Comparison of ENCODE assay signal across 9 cellular contexts in the genomic region with DNA sequence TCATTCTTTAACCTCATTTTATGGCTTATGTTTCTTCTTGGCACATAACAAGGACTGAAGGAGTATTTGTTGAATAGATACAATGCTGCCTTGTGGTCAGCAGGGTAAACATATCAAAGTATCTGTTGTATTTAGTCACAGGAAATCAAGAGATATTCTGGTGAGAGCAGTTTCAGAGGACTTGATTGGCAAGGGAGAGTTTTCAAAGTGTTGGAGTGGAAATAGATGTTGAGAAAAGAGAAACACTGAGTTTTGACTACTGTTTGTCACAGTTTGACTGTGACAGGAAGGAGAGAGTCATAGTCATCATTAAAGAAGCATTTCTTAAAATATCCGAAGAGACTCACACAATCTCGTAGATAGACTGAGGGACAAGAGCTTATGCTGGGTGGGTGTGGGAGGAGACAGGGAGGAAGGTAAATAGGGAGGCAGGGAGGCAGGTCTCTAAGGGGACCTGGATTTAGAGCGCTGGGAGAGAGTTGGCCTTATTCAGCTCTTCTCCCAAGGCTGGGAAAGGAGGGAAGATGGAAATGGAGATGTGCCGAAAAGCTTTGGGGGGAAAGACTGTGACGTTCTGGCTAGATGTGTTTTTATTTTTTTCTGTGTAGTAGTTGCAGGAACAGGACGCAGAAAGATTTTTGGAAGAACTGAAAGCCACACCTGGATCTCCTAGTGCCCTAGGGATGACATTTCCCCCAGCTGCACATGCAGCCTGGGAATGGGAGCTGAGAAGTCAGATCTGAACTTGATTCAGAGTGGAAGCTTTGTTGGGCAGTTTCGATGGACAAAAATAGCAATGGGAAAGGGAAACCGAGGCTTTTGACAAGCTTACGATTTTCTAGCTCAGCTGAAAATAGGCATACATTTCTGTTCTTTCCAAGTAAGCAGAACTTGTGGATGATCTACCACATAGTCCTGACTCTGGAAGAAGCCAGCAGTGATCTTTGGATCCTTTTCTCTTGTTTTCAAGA.
DNase-seq lines count a peak whose midpoint lies in the region; ATAC-seq, FAIRE-seq and TF ChIP-seq lines count a peak whose summit lies in the region.
"Had no signal": no experiment of that assay in that cellular context is flagged by ENCODE, and none has a peak within 500 bp of the region (broad histone marks: within the 10 kb centered on the region; RNA-seq: fewer than 3 reads in every experiment).

No MANE protein-coding gene starts in this region.

- POLR2A ChIA-PET in GM12878 (lab: Charles Lee) = interaction anchor here (0.6 to 1.5 kb wide), 6 partner anchors 18 to 712 kb away, joined by 3 to 6 read pairs (median 5); no protein-coding TSS in a partner anchor

- BruUV-seq in GM12878 (replicated peaks; lab: Mats Ljungman, UMichigan) = no TSS peak

- peak overlapping the region; percentile 36; the same call in 1 of the 2 replicates for H3K9ac ChIP-seq in GM12878 (ENCODE audit: control insufficient read depth, insufficient read depth, low read length)

- TF ChIP-seq CTCF in GM12875 (IDR thresholded peaks at IDR 0.05; ENCODE audit: borderline replicate concordance, insufficient read depth, low read depth, low read length) = no peak
- TF ChIP-seq CTCF in GM12878 (IDR thresholded peaks at IDR 0.05 in 2 of 3, conservative IDR thresholded peaks at IDR 0.05 in 1 of 3; ENCODE audit: control insufficient read depth in 2 of 3, extremely low read depth in 1 of 3, insufficient read depth in 1 of 3, low read depth in 3 of 3, low read length in 3 of 3) = no peak

- no peaks in the 10 kb centered on the region for H3K36me3 ChIP-seq in GM12878 (ENCODE audit: control insufficient read depth in 2 of 2, insufficient read depth in 2 of 2, low read length in 1 of 2)
- H3K36me3 ChIP-seq: tibial artery had no signal

- no peak for TF ChIP-seq RAD21 in GM12878 (IDR thresholded peaks at IDR 0.05; ENCODE audit: insufficient read depth, low read depth, low read length)

- CTCF ChIA-PET in GM12878 (lab: Yijun Ruan, JAX) = interaction anchor here (0.8 to 2.7 kb wide), 18 partner anchors 8 to 420 kb away, joined by 3 to 25 read pairs (median 4); no protein-coding TSS in a partner anchor

- peak overlapping the region; percentile 3 for H3K4me3 ChIP-seq in GM12875 (ENCODE audit: low read depth, low read length)
- peak overlapping the region; percentile 45; the same call in 1 of the 2 replicates for H3K4me3 ChIP-seq in GM12878
- H3K4me3 ChIP-seq: tibial artery had no signal

- FAIRE-seq in GM12878 (lab: Jason Lieb, UNC) = peak; percentile 62

- peaks cover 25% of the 10 kb centered on the region for H3K4me1 ChIP-seq in GM12878 (ENCODE audit: control insufficient read depth, insufficient read depth, low read length)
- H3K4me1 ChIP-seq: tibial artery had no signal

- H3K4me2 ChIP-seq in GM12878 (ENCODE audit: control insufficient read depth, insufficient read depth) = peak overlapping the region; percentile 82

- 1% methylated on average over 9 of the region's 9 CpGs for WGBS in GM12878 (ENCODE audit: insufficient coverage, insufficient replicate concordance, low lambda C conversion rate, missing lambda C conversion rate)

- H3K27me3 ChIP-seq in GM12878 (replicated peaks in 1 of 2; ENCODE audit: control insufficient read depth in 2 of 2, insufficient read depth in 2 of 2, low read length in 1 of 2) = no peaks in the 10 kb centered on the region
- H3K27me3 ChIP-seq: tibial artery had no signal

- peak; percentile 79 for DNase-seq in GM12878 (ENCODE audit: low read depth, low spot score)
- DNase-seq in SHP77 (lab: John Stamatoyannopoulos, UW) = no peak
- DNase-seq in NCI-H1694 (lab: John Stamatoyannopoulos, UW) = no peak
- no peak for DNase-seq in left colon
- DNase-seq in NCI-H146 treated with DMSO at 0.1 percent for 48 hours (lab: John Stamatoyannopoulos, UW; ENCODE audit: unreplicated experiment) = no peak
- DNase-seq: tibial artery had no signal

- H3K27ac ChIP-seq in GM12878 (ENCODE audit: control insufficient read depth, insufficient read depth) = peak overlapping the region; percentile 76
- H3K27ac ChIP-seq: tibial artery had no signal

- RAD21 ChIA-PET in GM12878 (lab: Charles Lee; ENCODE audit: unreplicated experiment) = interaction anchor here (0.8 to 2.2 kb wide), 23 partner anchors 9 to 420 kb away, joined by 3 to 18 read pairs (median 4); no protein-coding TSS in a partner anchor

- H2AFZ ChIP-seq in GM12878 (ENCODE audit: control insufficient read depth, low read depth, low read length) = peak overlapping the region; percentile 0

- TF ChIP-seq POLR2A in GM12878 (IDR thresholded peaks at IDR 0.05; ENCODE audit: low read depth, low read length) = no peak

- no peaks in the 10 kb centered on the region for H4K20me1 ChIP-seq in GM12878 (ENCODE audit: control insufficient read depth, insufficient read depth)

- H3K9me3 ChIP-seq in GM12878 (replicated peaks; ENCODE audit: control insufficient read depth, insufficient read depth, low read length) = peaks cover 3% of the 10 kb centered on the region; the same call in 1 of the 3 replicates
- H3K9me3 ChIP-seq: tibial artery had no signal

- ATAC-seq in GM19463 (IDR thresholded peaks at IDR 0.05; ENCODE audit: unreplicated experiment) = peak; percentile 71
- peak; percentile 77 for ATAC-seq in HG03159 (IDR thresholded peaks at IDR 0.05; ENCODE audit: unreplicated experiment)
- peak; percentile 88 for ATAC-seq in GM12878
- no peak for ATAC-seq in left colon

- SMC1A ChIA-PET in GM12878 (lab: Charles Lee; ENCODE audit: uncharacterized antibody, unreplicated experiment) = interaction anchor here (0.6 to 5.4 kb wide), 30 partner anchors 8 to 375 kb away, joined by 3 to 35 read pairs (median 4); no protein-coding TSS in a partner anchor

- in situ Hi-C loops in GM12878 (cut with MboI) = no loop called here

- TF ChIP-seq EP300 in GM12878 (IDR thresholded peaks at IDR 0.05; ENCODE audit: borderline replicate concordance in 1 of 2, control insufficient read depth in 1 of 2, low read depth in 2 of 2, low read length in 2 of 2) = peak; percentile 33 to 35; a peak in 2 of 4 replicates

- intact Hi-C loops in GM12878 (cut with micrococcal nuclease; ENCODE audit: unreplicated experiment) (no loop called here), left colon (cut with DNase I, micrococcal nuclease) (no loop called here)

- no peaks in the 10 kb centered on the region for H3K79me2 ChIP-seq in GM12878 (ENCODE audit: control insufficient read depth, insufficient read depth, low read length)

TF ChIP-seq in GM12878, 131 proteins besides CTCF, POLR2A, EP300 and RAD21 (continues in another document):
- TF ChIP-seq MTA2 (IDR thresholded peaks at IDR 0.05; ENCODE audit: low read depth) (0 out of 2 replicates have a peak, but pooled peaks have one; percentile 29), SMAD1 (IDR thresholded peaks at IDR 0.05; ENCODE audit: low read depth, partially characterized antibody) (no peak), YY1 (IDR thresholded peaks at IDR 0.05; ENCODE audit: low read depth, low read length) (no peak), PAX8 (IDR thresholded peaks at IDR 0.05) (no peak), PAX5 (IDR thresholded peaks at IDR 0.05; ENCODE audit: borderline replicate concordance, low read depth, low read length) (0 out of 2 replicates have a peak, but pooled peaks have one; percentile 24), CREM (IDR thresholded peaks at IDR 0.05; ENCODE audit: low read depth) (peak; percentile 86)
- TF ChIP-seq, protein P1, sequence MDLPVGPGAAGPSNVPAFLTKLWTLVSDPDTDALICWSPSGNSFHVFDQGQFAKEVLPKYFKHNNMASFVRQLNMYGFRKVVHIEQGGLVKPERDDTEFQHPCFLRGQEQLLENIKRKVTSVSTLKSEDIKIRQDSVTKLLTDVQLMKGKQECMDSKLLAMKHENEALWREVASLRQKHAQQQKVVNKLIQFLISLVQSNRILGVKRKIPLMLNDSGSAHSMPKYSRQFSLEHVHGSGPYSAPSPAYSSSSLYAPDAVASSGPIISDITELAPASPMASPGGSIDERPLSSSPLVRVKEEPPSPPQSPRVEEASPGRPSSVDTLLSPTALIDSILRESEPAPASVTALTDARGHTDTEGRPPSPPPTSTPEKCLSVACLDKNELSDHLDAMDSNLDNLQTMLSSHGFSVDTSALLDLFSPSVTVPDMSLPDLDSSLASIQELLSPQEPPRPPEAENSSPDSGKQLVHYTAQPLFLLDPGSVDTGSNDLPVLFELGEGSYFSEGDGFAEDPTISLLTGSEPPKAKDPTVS (IDR thresholded peaks at IDR 0.05; ENCODE audit: low read depth, low read length) = no peak
- TF ChIP-seq, protein P2, sequence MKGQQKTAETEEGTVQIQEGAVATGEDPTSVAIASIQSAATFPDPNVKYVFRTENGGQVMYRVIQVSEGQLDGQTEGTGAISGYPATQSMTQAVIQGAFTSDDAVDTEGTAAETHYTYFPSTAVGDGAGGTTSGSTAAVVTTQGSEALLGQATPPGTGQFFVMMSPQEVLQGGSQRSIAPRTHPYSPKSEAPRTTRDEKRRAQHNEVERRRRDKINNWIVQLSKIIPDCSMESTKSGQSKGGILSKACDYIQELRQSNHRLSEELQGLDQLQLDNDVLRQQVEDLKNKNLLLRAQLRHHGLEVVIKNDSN (IDR thresholded peaks at IDR 0.05; ENCODE audit: borderline replicate concordance, extremely low read length, insufficient read depth, low read depth, low read length) = no peak
- TF ChIP-seq, protein P3, sequence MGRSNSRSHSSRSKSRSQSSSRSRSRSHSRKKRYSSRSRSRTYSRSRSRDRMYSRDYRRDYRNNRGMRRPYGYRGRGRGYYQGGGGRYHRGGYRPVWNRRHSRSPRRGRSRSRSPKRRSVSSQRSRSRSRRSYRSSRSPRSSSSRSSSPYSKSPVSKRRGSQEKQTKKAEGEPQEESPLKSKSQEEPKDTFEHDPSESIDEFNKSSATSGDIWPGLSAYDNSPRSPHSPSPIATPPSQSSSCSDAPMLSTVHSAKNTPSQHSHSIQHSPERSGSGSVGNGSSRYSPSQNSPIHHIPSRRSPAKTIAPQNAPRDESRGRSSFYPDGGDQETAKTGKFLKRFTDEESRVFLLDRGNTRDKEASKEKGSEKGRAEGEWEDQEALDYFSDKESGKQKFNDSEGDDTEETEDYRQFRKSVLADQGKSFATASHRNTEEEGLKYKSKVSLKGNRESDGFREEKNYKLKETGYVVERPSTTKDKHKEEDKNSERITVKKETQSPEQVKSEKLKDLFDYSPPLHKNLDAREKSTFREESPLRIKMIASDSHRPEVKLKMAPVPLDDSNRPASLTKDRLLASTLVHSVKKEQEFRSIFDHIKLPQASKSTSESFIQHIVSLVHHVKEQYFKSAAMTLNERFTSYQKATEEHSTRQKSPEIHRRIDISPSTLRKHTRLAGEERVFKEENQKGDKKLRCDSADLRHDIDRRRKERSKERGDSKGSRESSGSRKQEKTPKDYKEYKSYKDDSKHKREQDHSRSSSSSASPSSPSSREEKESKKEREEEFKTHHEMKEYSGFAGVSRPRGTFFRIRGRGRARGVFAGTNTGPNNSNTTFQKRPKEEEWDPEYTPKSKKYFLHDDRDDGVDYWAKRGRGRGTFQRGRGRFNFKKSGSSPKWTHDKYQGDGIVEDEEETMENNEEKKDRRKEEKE (IDR thresholded peaks at IDR 0.05) = no peak
